In genomic region chr1:209743145-209743482, GRCh38 we compare ENCODE assay signal across 2 cellular contexts.
A peak's percentile ranks its signal among the peaks of the same experiment; 100 is the strongest.
TF ChIP-seq lines count a peak whose summit lies in the region.

No MANE protein-coding gene starts in this region.

TF ChIP-seq in liver, 16 proteins besides CTCF, POLR2A, EP300 and RAD21:
- TF ChIP-seq YY1 (IDR thresholded peaks at IDR 0.05) = peak; percentile 51
- TF ChIP-seq HNF4A (conservative IDR thresholded peaks at IDR 0.05) = peak in 1 of 2 donors; percentile 16
- TF ChIP-seq RXRA (IDR thresholded peaks at IDR 0.05) = peak in 1 of 2 donors; percentile 21
- no peak for TF ChIP-seq SP1 (IDR thresholded peaks at IDR 0.05)

TF ChIP-seq in HepG2, 621 proteins besides CTCF, POLR2A, EP300 and RAD21:
- TF ChIP-seq, protein P1, sequence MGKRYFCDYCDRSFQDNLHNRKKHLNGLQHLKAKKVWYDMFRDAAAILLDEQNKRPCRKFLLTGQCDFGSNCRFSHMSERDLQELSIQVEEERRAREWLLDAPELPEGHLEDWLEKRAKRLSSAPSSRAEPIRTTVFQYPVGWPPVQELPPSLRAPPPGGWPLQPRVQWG (CRISPR knock-in tag; IDR thresholded peaks at IDR 0.05; ENCODE audit: borderline replicate concordance, low read depth) = no peak
- no peak for TF ChIP-seq ZNF678 (CRISPR knock-in tag; IDR thresholded peaks at IDR 0.05)
- TF ChIP-seq CREB3 (CRISPR knock-in tag; IDR thresholded peaks at IDR 0.05) = no peak
- no peak for TF ChIP-seq HHEX (CRISPR knock-in tag; IDR thresholded peaks at IDR 0.05)
- TF ChIP-seq ZNF121 (CRISPR knock-in tag; IDR thresholded peaks at IDR 0.05) = no peak
- no peak for TF ChIP-seq SMAD1 (CRISPR knock-in tag; IDR thresholded peaks at IDR 0.05; ENCODE audit: borderline replicate concordance, low read depth)
- TF ChIP-seq ZNF773 (CRISPR knock-in tag; IDR thresholded peaks at IDR 0.05; ENCODE audit: borderline replicate concordance) = no peak
- no peak for TF ChIP-seq RBM39 (IDR thresholded peaks at IDR 0.05; ENCODE audit: low read depth, low read length, poor library complexity, severe bottlenecking)
